In the genomic region with DNA sequence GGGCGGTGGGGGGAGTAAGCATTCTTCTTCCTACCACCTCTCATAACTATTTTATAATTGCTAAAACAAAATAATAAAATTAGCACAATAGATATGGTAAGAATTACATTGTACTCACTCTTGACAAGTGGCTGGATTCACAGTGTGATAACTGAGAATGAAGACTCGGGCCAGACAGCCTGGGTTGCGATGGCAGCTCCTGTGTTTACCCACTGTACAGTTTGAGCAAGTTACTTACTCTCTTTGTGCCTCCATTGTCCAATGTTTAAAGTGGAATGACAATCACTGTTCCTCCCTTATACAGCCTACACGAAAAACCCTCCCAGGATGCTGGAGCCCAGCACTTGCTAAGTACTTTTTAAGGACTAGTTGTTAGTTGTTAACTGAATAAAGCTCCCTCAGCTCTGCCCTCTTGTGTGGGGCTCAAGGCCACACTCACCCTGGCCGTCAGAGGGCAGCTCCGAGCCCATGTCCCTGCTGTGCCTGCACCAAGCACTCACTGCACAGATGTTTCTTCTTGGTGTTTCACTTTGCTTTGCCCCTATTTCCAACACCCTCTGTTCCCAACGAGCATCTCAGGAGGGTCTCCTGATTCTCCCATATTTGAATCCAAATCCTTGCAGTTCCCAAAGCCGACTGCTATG, we compare ENCODE assay signal across 1 cellular context.
TF ChIP-seq lines count a peak whose summit lies in the region.

No MANE protein-coding gene starts in this region.

TF ChIP-seq in GM23338, 12 proteins besides CTCF, POLR2A, EP300 and RAD21 (continued from another document):
- TF ChIP-seq, protein P1, sequence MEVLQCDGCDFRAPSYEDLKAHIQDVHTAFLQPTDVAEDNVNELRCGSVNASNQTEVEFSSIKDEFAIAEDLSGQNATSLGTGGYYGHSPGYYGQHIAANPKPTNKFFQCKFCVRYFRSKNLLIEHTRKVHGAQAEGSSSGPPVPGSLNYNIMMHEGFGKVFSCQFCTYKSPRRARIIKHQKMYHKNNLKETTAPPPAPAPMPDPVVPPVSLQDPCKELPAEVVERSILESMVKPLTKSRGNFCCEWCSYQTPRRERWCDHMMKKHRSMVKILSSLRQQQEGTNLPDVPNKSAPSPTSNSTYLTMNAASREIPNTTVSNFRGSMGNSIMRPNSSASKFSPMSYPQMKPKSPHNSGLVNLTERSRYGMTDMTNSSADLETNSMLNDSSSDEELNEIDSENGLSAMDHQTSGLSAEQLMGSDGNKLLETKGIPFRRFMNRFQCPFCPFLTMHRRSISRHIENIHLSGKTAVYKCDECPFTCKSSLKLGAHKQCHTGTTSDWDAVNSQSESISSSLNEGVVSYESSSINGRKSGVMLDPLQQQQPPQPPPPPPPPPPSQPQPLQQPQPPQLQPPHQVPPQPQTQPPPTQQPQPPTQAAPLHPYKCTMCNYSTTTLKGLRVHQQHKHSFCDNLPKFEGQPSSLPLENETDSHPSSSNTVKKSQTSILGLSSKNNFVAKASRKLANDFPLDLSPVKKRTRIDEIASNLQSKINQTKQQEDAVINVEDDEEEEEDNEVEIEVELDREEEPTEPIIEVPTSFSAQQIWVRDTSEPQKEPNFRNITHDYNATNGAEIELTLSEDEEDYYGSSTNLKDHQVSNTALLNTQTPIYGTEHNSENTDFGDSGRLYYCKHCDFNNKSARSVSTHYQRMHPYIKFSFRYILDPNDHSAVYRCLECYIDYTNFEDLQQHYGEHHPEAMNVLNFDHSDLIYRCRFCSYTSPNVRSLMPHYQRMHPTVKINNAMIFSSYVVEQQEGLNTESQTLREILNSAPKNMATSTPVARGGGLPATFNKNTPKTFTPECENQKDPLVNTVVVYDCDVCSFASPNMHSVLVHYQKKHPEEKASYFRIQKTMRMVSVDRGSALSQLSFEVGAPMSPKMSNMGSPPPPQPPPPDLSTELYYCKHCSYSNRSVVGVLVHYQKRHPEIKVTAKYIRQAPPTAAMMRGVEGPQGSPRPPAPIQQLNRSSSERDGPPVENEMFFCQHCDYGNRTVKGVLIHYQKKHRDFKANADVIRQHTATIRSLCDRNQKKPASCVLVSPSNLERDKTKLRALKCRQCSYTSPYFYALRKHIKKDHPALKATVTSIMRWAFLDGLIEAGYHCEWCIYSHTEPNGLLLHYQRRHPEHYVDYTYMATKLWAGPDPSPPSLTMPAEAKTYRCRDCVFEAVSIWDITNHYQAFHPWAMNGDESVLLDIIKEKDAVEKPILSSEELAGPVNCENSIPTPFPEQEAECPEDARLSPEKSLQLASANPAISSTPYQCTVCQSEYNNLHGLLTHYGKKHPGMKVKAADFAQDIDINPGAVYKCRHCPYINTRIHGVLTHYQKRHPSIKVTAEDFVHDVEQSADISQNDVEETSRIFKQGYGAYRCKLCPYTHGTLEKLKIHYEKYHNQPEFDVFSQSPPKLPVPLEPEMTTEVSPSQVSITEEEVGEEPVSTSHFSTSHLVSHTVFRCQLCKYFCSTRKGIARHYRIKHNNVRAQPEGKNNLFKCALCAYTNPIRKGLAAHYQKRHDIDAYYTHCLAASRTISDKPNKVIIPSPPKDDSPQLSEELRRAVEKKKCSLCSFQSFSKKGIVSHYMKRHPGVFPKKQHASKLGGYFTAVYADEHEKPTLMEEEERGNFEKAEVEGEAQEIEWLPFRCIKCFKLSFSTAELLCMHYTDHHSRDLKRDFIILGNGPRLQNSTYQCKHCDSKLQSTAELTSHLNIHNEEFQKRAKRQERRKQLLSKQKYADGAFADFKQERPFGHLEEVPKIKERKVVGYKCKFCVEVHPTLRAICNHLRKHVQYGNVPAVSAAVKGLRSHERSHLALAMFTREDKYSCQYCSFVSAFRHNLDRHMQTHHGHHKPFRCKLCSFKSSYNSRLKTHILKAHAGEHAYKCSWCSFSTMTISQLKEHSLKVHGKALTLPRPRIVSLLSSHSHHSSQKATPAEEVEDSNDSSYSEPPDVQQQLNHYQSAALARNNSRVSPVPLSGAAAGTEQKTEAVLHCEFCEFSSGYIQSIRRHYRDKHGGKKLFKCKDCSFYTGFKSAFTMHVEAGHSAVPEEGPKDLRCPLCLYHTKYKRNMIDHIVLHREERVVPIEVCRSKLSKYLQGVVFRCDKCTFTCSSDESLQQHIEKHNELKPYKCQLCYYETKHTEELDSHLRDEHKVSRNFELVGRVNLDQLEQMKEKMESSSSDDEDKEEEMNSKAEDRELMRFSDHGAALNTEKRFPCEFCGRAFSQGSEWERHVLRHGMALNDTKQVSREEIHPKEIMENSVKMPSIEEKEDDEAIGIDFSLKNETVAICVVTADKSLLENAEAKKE (CRISPR knock-in tag; IDR thresholded peaks at IDR 0.05): no peak
- TF ChIP-seq EZH2 (IDR thresholded peaks at IDR 0.05; ENCODE audit: low read depth, unreplicated experiment): no peak
